Comparison of ENCODE assay signal across 20 cellular contexts in genomic region chr4:89356086-89356485, GRCh38. TPM values are rescaled to one million over a fixed set of nuclear protein-coding genes. Genes with fewer than 3 reads are reported as not detected.
DNase-seq lines count a peak whose midpoint lies in the region; ATAC-seq and TF ChIP-seq lines count a peak whose summit lies in the region.
"Had no signal": no experiment of that assay in that cellular context is flagged by ENCODE, and none has a peak within 500 bp of the region (broad histone marks: within the 10 kb centered on the region; RNA-seq: fewer than 3 reads in every experiment).

No MANE protein-coding gene starts in this region.

- H3K27me3 Mint-ChIP-seq in natural killer cell treated with Interleukin-12 subunit alpha and Interleukin-12 subunit beta and Interleukin-15 and Interleukin-18, amount 100 ng/mL, for 72 hours: peaks cover 5 to 10% of the 10 kb centered on the region in 2 donors

- H3K9me3 Mint-ChIP-seq in natural killer cell treated with Interleukin-12 subunit alpha and Interleukin-12 subunit beta and Interleukin-15 and Interleukin-18, amount 100 ng/mL, for 72 hours: no peaks in the 10 kb centered on the region
- H3K9me3 Mint-ChIP-seq: activated naive CD8-positive, alpha-beta T cell treated with anti-CD3 and anti-CD28 coated beads, Interleukin-2, amount 10 ng/mL, durations not matched to agents 7 days and 5 days; nephron progenitor cell had no signal

- H3K27ac Mint-ChIP-seq in natural killer cell treated with Interleukin-12 subunit alpha and Interleukin-12 subunit beta and Interleukin-15 and Interleukin-18, amount 100 ng/mL, for 72 hours: no peak overlapping the region
- H3K27ac Mint-ChIP-seq: activated naive CD8-positive, alpha-beta T cell treated with anti-CD3 and anti-CD28 coated beads, Interleukin-2, amount 10 ng/mL, durations not matched to agents 7 days and 5 days; nephron progenitor cell had no signal

- no peaks in the 10 kb centered on the region for H3K4me1 Mint-ChIP-seq in natural killer cell treated with Interleukin-12 subunit alpha and Interleukin-12 subunit beta and Interleukin-15 and Interleukin-18, amount 100 ng/mL, for 72 hours (ENCODE audit: low read depth in 2 of 2)
- H3K4me1 Mint-ChIP-seq: activated naive CD8-positive, alpha-beta T cell treated with anti-CD3 and anti-CD28 coated beads, Interleukin-2, amount 10 ng/mL, durations not matched to agents 7 days and 5 days; nephron progenitor cell had no signal

- peak; percentile 68 for DNase-seq in DMS79 (lab: John Stamatoyannopoulos, UW)
- peak; percentile 85 for DNase-seq in NCI-H1092 (lab: John Stamatoyannopoulos, UW)
- peak; percentile 24 for DNase-seq in NCI-H345 (lab: John Stamatoyannopoulos, UW)
- peak; percentile 23 for DNase-seq in epithelial cell of proximal tubule (ENCODE audit: low read depth)
- DNase-seq in natural killer cell treated with Interleukin-12 subunit alpha and Interleukin-12 subunit beta and Interleukin-15 and Interleukin-18, amount 100 ng/mL, for 72 hours (ENCODE audit: low spot score): no peak
- no peak for DNase-seq in stimulated activated CD4-positive, alpha-beta T cell treated with anti-CD3 and anti-CD28 coated beads, Interleukin-1b, Interleukin-23, amount 100 ng/mL, for 48 hours
- DNase-seq in HCEC 1CT: no peak
- DNase-seq: activated CD4-positive, alpha-beta T cell treated with anti-CD3 and anti-CD28 coated beads, Interleukin-2, amount 50 U/mL, for 48 hours; activated naive CD8-positive, alpha-beta T cell treated with anti-CD3 and anti-CD28 coated beads, Interleukin-2, amount 10 ng/mL, durations not matched to agents 7 days and 5 days; activated T-cell treated with anti-CD3 and anti-CD28 coated beads, Interleukin-2, amount 50 U/mL, for 1 hour; GDM1; IMR-90; islet precursor cell; nephron progenitor cell; NK-92 treated with Interleukin-12 subunit alpha and Interleukin-12 subunit beta, amount 100 ng/mL, for 24 hours; tibial artery had no signal

- H3K4me3 ChIP-seq in epithelial cell of proximal tubule (ENCODE audit: low read depth, low read length): no peak overlapping the region
- H3K4me3 ChIP-seq: GM12878, prostate gland, tibial artery had no signal

- H3K4me3 Mint-ChIP-seq in natural killer cell treated with Interleukin-12 subunit alpha and Interleukin-12 subunit beta and Interleukin-15 and Interleukin-18, amount 100 ng/mL, for 72 hours: no peak overlapping the region
- H3K4me3 Mint-ChIP-seq: activated naive CD8-positive, alpha-beta T cell treated with anti-CD3 and anti-CD28 coated beads, Interleukin-2, amount 10 ng/mL, durations not matched to agents 7 days and 5 days; nephron progenitor cell had no signal

- no peaks in the 10 kb centered on the region for H3K36me3 Mint-ChIP-seq in natural killer cell treated with Interleukin-12 subunit alpha and Interleukin-12 subunit beta and Interleukin-15 and Interleukin-18, amount 100 ng/mL, for 72 hours

- TF ChIP-seq CTCF in epithelial cell of proximal tubule (conservative IDR thresholded peaks at IDR 0.05; ENCODE audit: low read depth, low read length): no peak

- no peak for ATAC-seq in natural killer cell treated with Interleukin-12 subunit alpha and Interleukin-12 subunit beta and Interleukin-15 and Interleukin-18, amount 100 ng/mL, for 72 hours
- ATAC-seq in GM19328 (IDR thresholded peaks at IDR 0.05; ENCODE audit: unreplicated experiment): no peak
- ATAC-seq: GM12878 had no signal

RNA-seq across cellular contexts. Expression of gene GPRIN3, which starts 48.5 kb away (rescaled TPM):
- total RNA-seq in epithelial cell of proximal tubule: 0.94 and 2.0 TPM in 2 replicates
- total RNA-seq in natural killer cell treated with Interleukin-12 subunit alpha and Interleukin-12 subunit beta and Interleukin-15 and Interleukin-18, amount 100 ng/mL, for 72 hours: 10 to 100 TPM; 11.6 to 24.0 TPM
- total RNA-seq: RPMI7951 had no signal

Comparison
In these comparisons a context has a peak if more than half of its experiments do, and no peak if none do; other contexts are left out.
1. DNase-seq: peak in DMS79 (single experiment), NCI-H1092 (single experiment), NCI-H345 (single experiment) and epithelial cell of proximal tubule (single experiment); none in natural killer cell treated with Interleukin-12 subunit alpha and Interleukin-12 subunit beta and Interleukin-15 and Interleukin-18, amount 100 ng/mL, for 72 hours (single experiment), stimulated activated CD4-positive, alpha-beta T cell treated with anti-CD3 and anti-CD28 coated beads, Interleukin-1b, Interleukin-23, amount 100 ng/mL, for 48 hours (single experiment) and HCEC 1CT (single experiment).